19 cellular contexts compared by ENCODE assay signal in genomic region chr10:686155-686931, GRCh38. TPM values are rescaled to one million over a fixed set of nuclear protein-coding genes. Genes with fewer than 3 reads are reported as not detected.
DNase-seq lines count a peak whose midpoint lies in the region; ATAC-seq, FAIRE-seq and TF ChIP-seq lines count a peak whose summit lies in the region.
"Had no signal": no experiment of that assay in that cellular context is flagged by ENCODE, and none has a peak within 500 bp of the region (broad histone marks: within the 10 kb centered on the region; RNA-seq: fewer than 3 reads in every experiment).

No MANE protein-coding gene starts in this region.

- no TSS peak for BruUV-seq in HepG2 (replicated peaks; lab: Mats Ljungman, UMichigan)

- H3K79me1 ChIP-seq in mesenchymal stem cell (replicated peaks; ENCODE audit: low read length, poor library complexity, severe bottlenecking) = peaks cover 4% of the 10 kb centered on the region

- peaks cover 27% of the 10 kb centered on the region for H3K4me1 ChIP-seq in HepG2 (ENCODE audit: insufficient read depth, low read length)
- H3K4me1 ChIP-seq in right lobe of liver = peaks cover 0 to 12% (median 3%) of the 10 kb centered on the region in 4 donors
- H3K4me1 ChIP-seq in mesenchymal stem cell (ENCODE audit: control insufficient read depth, insufficient read depth, low read depth, low read length) = peaks cover 40% of the 10 kb centered on the region
- peaks cover 57% of the 10 kb centered on the region for H3K4me1 ChIP-seq in osteoblast (ENCODE audit: insufficient read depth, low read length)

- no peak for TF ChIP-seq EP300 in HepG2 (IDR thresholded peaks at IDR 0.05; ENCODE audit: low read depth in 2 of 2, low read length in 2 of 2)
- TF ChIP-seq EP300 in HepG2 (CRISPR knock-in tag; IDR thresholded peaks at IDR 0.05; ENCODE audit: borderline replicate concordance) = no peak

- H2AK5ac ChIP-seq in mesenchymal stem cell (ENCODE audit: low read length, severe bottlenecking) = no peak overlapping the region

- intact Hi-C loops in HepG2 (cut with micrococcal nuclease; ENCODE audit: unreplicated experiment) = loop anchor here (5.0 kb wide), 1 partner anchor 101 kb away; no protein-coding TSS in a partner anchor
- intact Hi-C loops in right lobe of liver (cut with DNase I) = no loop called here

- H3K4ac ChIP-seq in mesenchymal stem cell (ENCODE audit: low read depth in 1 of 2, low read length in 2 of 2) = no peak overlapping the region

- H4K20me1 ChIP-seq in HepG2 (ENCODE audit: insufficient read depth, low read length) (peaks cover 15% of the 10 kb centered on the region; the same call in 1 of the 2 replicates), osteoblast (ENCODE audit: insufficient read depth, low read length) (peaks cover 34% of the 10 kb centered on the region)

- no peaks in the 10 kb centered on the region for H3K9me3 ChIP-seq in HepG2 (ENCODE audit: low read length)
- no peaks in the 10 kb centered on the region for H3K9me3 ChIP-seq in right lobe of liver
- no peaks in the 10 kb centered on the region for H3K9me3 ChIP-seq in mesenchymal stem cell (ENCODE audit: control insufficient read depth, low read length)
- H3K9me3 ChIP-seq in osteoblast (ENCODE audit: low read depth, low read length) = no peaks in the 10 kb centered on the region
- H3K9me3 ChIP-seq: Caco-2 had no signal

- no peak overlapping the region for H3K14ac ChIP-seq in mesenchymal stem cell (ENCODE audit: low read length in 2 of 2)

- 96% methylated on average over 16 of the region's 19 CpGs for WGBS in HepG2 (ENCODE audit: low lambda C conversion rate)
- 97% methylated on average over 16 of the region's 19 CpGs for WGBS in right lobe of liver (ENCODE audit: insufficient coverage, low coverage, low lambda C conversion rate, missing lambda C conversion rate)
- 96% methylated on average over 18 of the region's 19 CpGs for WGBS in mesenchymal stem cell

- ATAC-seq in HepG2 (no peak), right lobe of liver (no peak)
- no peak for ATAC-seq in activated CD4-positive, CD25-positive, alpha-beta regulatory T cell treated with anti-CD3 and anti-CD28 coated beads, Interleukin-2, amount 50 U/mL, for 24 hours
- ATAC-seq: GM12878 had no signal

- H3K79me2 ChIP-seq in HepG2 (ENCODE audit: insufficient read depth, low read length) (peaks cover 14% of the 10 kb centered on the region), osteoblast (ENCODE audit: insufficient read depth, low read length) (peaks cover 72% of the 10 kb centered on the region)

- H3K23ac ChIP-seq in mesenchymal stem cell (ENCODE audit: low read length in 2 of 2) = peak overlapping the region in 1 of 2 experiments; percentile 36

- H3K18ac ChIP-seq in mesenchymal stem cell (ENCODE audit: low read depth in 1 of 2, low read length in 2 of 2) = peak overlapping the region in 1 of 2 experiments; percentile 14

- H2BK15ac ChIP-seq in mesenchymal stem cell (ENCODE audit: low read depth, poor library complexity, severe bottlenecking) = peak overlapping the region; percentile 35

- no peak overlapping the region for H3K9ac ChIP-seq in HepG2 (ENCODE audit: insufficient read depth, low read depth, low read length)
- H3K9ac ChIP-seq in mesenchymal stem cell (ENCODE audit: low read length) = peak overlapping the region; percentile 17

- CTCF ChIA-PET in HepG2 (lab: Yijun Ruan, JAX; ENCODE audit: low intra/inter-chr PET ratio, low total read pairs) = no interaction called here

- no peak overlapping the region for H2BK12ac ChIP-seq in mesenchymal stem cell (ENCODE audit: low read length in 2 of 2)

- TF ChIP-seq CTCF in HepG2 (CRISPR knock-in tag; IDR thresholded peaks at IDR 0.05) (no peak), right lobe of liver (IDR thresholded peaks at IDR 0.05) (no peak), osteoblast (IDR thresholded peaks at IDR 0.05; ENCODE audit: extremely low read depth, low read depth, low read length) (no peak)

- no peak for FAIRE-seq in HepG2 (lab: Jason Lieb, UNC)
- FAIRE-seq: GM12878, GM19239 had no signal

- H3K4me3 ChIP-seq in HepG2 (replicated peaks in 1 of 3; ENCODE audit: insufficient read depth in 1 of 3, low read depth in 2 of 3, low read length in 3 of 3) = no peak overlapping the region
- no peak overlapping the region for H3K4me3 ChIP-seq in right lobe of liver
- H3K4me3 ChIP-seq in mesenchymal stem cell (ENCODE audit: insufficient read depth in 1 of 2, low read depth in 1 of 2, low read length in 2 of 2) = no peak overlapping the region
- H3K4me3 ChIP-seq in osteoblast (ENCODE audit: insufficient read depth, low read length) = no peak overlapping the region
- H3K4me3 ChIP-seq: GM12878 had no signal

- DNase-seq in HepG2 (ENCODE audit: low spot score) (no peak), right lobe of liver (no peak), mesenchymal stem cell (no peak), osteoblast (ENCODE audit: insufficient read length, low spot score, missing footprints) (no peak), substantia nigra (lab: John Stamatoyannopoulos, UW) (peak in 1 of 49 donors; percentile 33), nucleus accumbens (lab: John Stamatoyannopoulos, UW) (no peak), DMS 273 treated with DMSO at 0.1 percent for 48 hours (lab: John Stamatoyannopoulos, UW) (no peak)
- DNase-seq: Caco-2; CD4-positive, alpha-beta T cell; DMS153; KG1; MV-4-11; NCI-H1694 treated with DMSO at 0.1 percent for 48 hours; NCI-H748 treated with DMSO at 0.1 percent for 48 hours; SHP77 had no signal

- peak overlapping the region; percentile 36 for H4K8ac ChIP-seq in mesenchymal stem cell (ENCODE audit: low read length)

- H4K91ac ChIP-seq in mesenchymal stem cell (ENCODE audit: low read length) = peak overlapping the region; percentile 78

- TF ChIP-seq POLR2A in HepG2 (IDR thresholded peaks at IDR 0.05; ENCODE audit: insufficient read depth in 1 of 2, low read depth in 2 of 2, low read length in 2 of 2) = no peak
- TF ChIP-seq POLR2A in right lobe of liver (IDR thresholded peaks at IDR 0.05) = no peak

- in situ Hi-C loops in HepG2 (cut with HindIII; ENCODE audit: extremely low pct_ligation_motif_present, low pct_unique_long_range_greater_than_20kb) = no loop called here

- H3K27ac ChIP-seq in HepG2 (ENCODE audit: extremely low read length, insufficient read depth, low read length) (no peak overlapping the region), right lobe of liver (no peak overlapping the region), mesenchymal stem cell (ENCODE audit: low read length, poor library complexity, severe bottlenecking) (no peak overlapping the region), osteoblast (ENCODE audit: low read depth, low read length) (peak overlapping the region; percentile 38), substantia nigra (ENCODE audit: low read depth, low read length, poor library complexity, severe bottlenecking) (peak overlapping the region; percentile 35)
- H3K27ac ChIP-seq: 22Rv1 had no signal

- peaks cover 0 to 6% of the 10 kb centered on the region in 2 experiments; a peak in 2 of 5 replicates for H3K27me3 ChIP-seq in HepG2 (ENCODE audit: control insufficient read depth in 1 of 2, insufficient read depth in 2 of 2, low read length in 2 of 2)
- no peaks in the 10 kb centered on the region for H3K27me3 ChIP-seq in right lobe of liver
- no peaks in the 10 kb centered on the region for H3K27me3 ChIP-seq in mesenchymal stem cell (ENCODE audit: control insufficient read depth in 1 of 2, insufficient read depth in 1 of 2, low read length in 2 of 2)
- no peaks in the 10 kb centered on the region for H3K27me3 ChIP-seq in osteoblast (ENCODE audit: insufficient read depth, low read length)

- H3K36me3 ChIP-seq in HepG2 (replicated peaks in 1 of 2; ENCODE audit: control insufficient read depth in 1 of 2, insufficient read depth in 2 of 2, low read length in 2 of 2) (no peaks in the 10 kb centered on the region), right lobe of liver (no peaks in the 10 kb centered on the region), mesenchymal stem cell (ENCODE audit: control insufficient read depth in 1 of 2, insufficient read depth in 2 of 2, low read depth in 1 of 2, low read length in 2 of 2) (peaks cover 0 to 6% of the 10 kb centered on the region in 2 experiments), osteoblast (ENCODE audit: insufficient read depth, low read length) (no peaks in the 10 kb centered on the region)

- H2AFZ ChIP-seq in HepG2 (ENCODE audit: low read length) = no peak overlapping the region
- H2AFZ ChIP-seq in mesenchymal stem cell (ENCODE audit: low read depth, low read length) = no peak overlapping the region
- no peak overlapping the region for H2AFZ ChIP-seq in osteoblast (ENCODE audit: low read length)

- peak overlapping the region; percentile 30 for H2BK120ac ChIP-seq in mesenchymal stem cell (ENCODE audit: low read depth, low read length)

- H3K4me2 ChIP-seq in HepG2 (ENCODE audit: low read depth, low read length) (no peak overlapping the region), mesenchymal stem cell (ENCODE audit: low read length, poor library complexity, severe bottlenecking) (no peak overlapping the region), osteoblast (ENCODE audit: insufficient read depth, low read length) (no peak overlapping the region)

- POLR2A ChIA-PET in HepG2 (lab: Yijun Ruan, JAX) = no interaction called here

- no peak for TF ChIP-seq RAD21 in HepG2 (CRISPR knock-in tag; IDR thresholded peaks at IDR 0.05)

- no peak overlapping the region for H2BK5ac ChIP-seq in mesenchymal stem cell (ENCODE audit: low read depth, low read length, poor library complexity, severe bottlenecking)

RNA-seq across cellular contexts. Expression of gene DIP2C, which starts 3.1 kb away (rescaled TPM):
- total RNA-seq in HepG2 (2016; rRNA removed; fragmentation: Illumina TruSeq; extraction: Trizol) (2.2 and 2.7 TPM in 2 replicates), right lobe of liver (10 to 100 TPM in 5 of 6 experiments, 1 to 10 TPM in 1; 8.0 to 13.5 (median 11.7) TPM), osteoblast (32.4 and 36.9 TPM in 2 replicates)
- 4.0 and 4.2 TPM in 2 replicates for total RNA-seq in HepG2 (2016; cell fraction: cytosol; rRNA removed; fragmentation: Illumina TruSeq; extraction: Trizol; ENCODE audit: low read depth)
- total RNA-seq in HepG2 (2016; cell fraction: insoluble cytoplasmic fraction; rRNA removed; fragmentation: Illumina TruSeq; extraction: Trizol) = 2.2 and 2.3 TPM in 2 replicates
- 2.5 and 3.0 TPM in 2 replicates for total RNA-seq in HepG2 (2016; cell fraction: membrane; rRNA removed; fragmentation: Illumina TruSeq; extraction: Trizol)
- total RNA-seq in HepG2 (2016; cell fraction: nucleus; rRNA removed; fragmentation: Illumina TruSeq; extraction: Trizol) = 2.7 and 3.4 TPM in 2 replicates
- polyA plus RNA-seq in HepG2 (2011; rRNA removed) = 2.7 and 3.0 TPM in 2 replicates
- 2.9 and 3.2 TPM in 2 replicates for polyA plus RNA-seq in HepG2 (2011; cell fraction: cytosol; rRNA removed)
- polyA plus RNA-seq in HepG2 (2011; cell fraction: nucleus; rRNA removed) = 8.3 and 9.5 TPM in 2 replicates
- 3.6 and 4.9 TPM in 2 replicates for polyA plus RNA-seq in HepG2 (2012)
- polyA plus RNA-seq in HepG2 (2016; cell fraction: cytosol; fragmentation: Illumina TruSeq; extraction: Trizol; ENCODE audit: low read depth) = 0.23 TPM in 2 replicates
- 2.0 and 2.4 TPM in 2 replicates for polyA plus RNA-seq in HepG2 (2016; cell fraction: insoluble cytoplasmic fraction; fragmentation: Illumina TruSeq; extraction: Trizol; ENCODE audit: low read depth)
- polyA plus RNA-seq in HepG2 (2016; cell fraction: membrane; fragmentation: Illumina TruSeq; extraction: Trizol; ENCODE audit: low read depth) = 0.55 and 0.69 TPM in 2 replicates
- 4.2 and 4.7 TPM in 2 replicates for polyA plus RNA-seq in HepG2 (2016; cell fraction: nucleus; fragmentation: Illumina TruSeq; extraction: Trizol; ENCODE audit: insufficient read depth, low read depth)
- 0.70 and 7.2 TPM in 2 replicates for polyA minus RNA-seq in HepG2 (2011; rRNA and poly(A)+ RNA removed; ENCODE audit: low replicate concordance)
- polyA minus RNA-seq in HepG2 (2011; cell fraction: cytosol; rRNA and poly(A)+ RNA removed) = 3.9 and 4.3 TPM in 2 replicates
- 7.5 and 9.1 TPM in 2 replicates for polyA minus RNA-seq in HepG2 (2011; cell fraction: nucleus; rRNA and poly(A)+ RNA removed)
- polyA plus RNA-seq in mesenchymal stem cell (2013, experiment 1 of 2) = 11.6 TPM
- polyA plus RNA-seq in mesenchymal stem cell (2013, experiment 2 of 2) = 11.2 TPM

Comparison
In these comparisons a context has a peak if more than half of its experiments do, and no peak if none do; other contexts are left out.
1. H3K27ac ChIP-seq: peak in osteoblast (single experiment) and substantia nigra (single experiment); none in HepG2 (single experiment), right lobe of liver (0 of 3) and mesenchymal stem cell (single experiment).